Comparison of ENCODE assay signal across 23 cellular contexts in genomic region chr19:30156646-30157045, GRCh38.
A peak's percentile ranks its signal among the peaks of the same experiment; 100 is the strongest.
DNase-seq lines count a peak whose midpoint lies in the region; TF ChIP-seq lines count a peak whose summit lies in the region.
"Had no signal": no experiment of that assay in that cellular context is flagged by ENCODE, and none has a peak within 500 bp of the region (broad histone marks: within the 10 kb centered on the region; RNA-seq: fewer than 3 reads in every experiment).

No MANE protein-coding gene starts in this region.

- no peak overlapping the region for H2AK5ac ChIP-seq in neuronal stem cell (ENCODE audit: low read depth, low read length)

- no peak overlapping the region for H2AFZ ChIP-seq in Karpas-422 (ENCODE audit: low read length)
- no peak overlapping the region for H2AFZ ChIP-seq in neuronal stem cell (ENCODE audit: low read length)
- H2AFZ ChIP-seq in hepatocyte, result no peak overlapping the region

- no peak overlapping the region for H3K27ac Mint-ChIP-seq in chondrocyte (ENCODE audit: unreplicated experiment)
- H3K27ac Mint-ChIP-seq: CD14-positive monocyte; CD4-positive, alpha-beta memory T cell; CD8-positive, alpha-beta memory T cell had no signal

- no peak overlapping the region for H3K14ac ChIP-seq in neuronal stem cell (ENCODE audit: low read length)

- H2BK12ac ChIP-seq in neuronal stem cell (ENCODE audit: low read length), result no peak overlapping the region

- DNase-seq in Karpas-422 (no peak), chondrocyte (ENCODE audit: low spot score) (peak; percentile 66), neuronal stem cell (ENCODE audit: low spot score) (no peak), hepatocyte (ENCODE audit: low spot score) (no peak)
- DNase-seq in stimulated activated CD4-positive, alpha-beta T cell treated with anti-CD3 and anti-CD28 coated beads, Interleukin-2, amount 100 ng/mL, for 48 hours, result no peak
- DNase-seq: 8988T; ACHN; BE2C; C1 segment of cervical spinal cord; CD4-positive, alpha-beta memory T cell; CD4-positive, CD25-positive, alpha-beta regulatory T cell; CD8-positive, alpha-beta memory T cell; COR-L47; DMS 273 treated with DMSO at 0.1 percent for 48 hours; DMS153; DMS53; DMS79; DND-41; EL; GDM1 had no signal

- no peak overlapping the region for H2BK5ac ChIP-seq in neuronal stem cell (ENCODE audit: low read length)

- no peaks in the 10 kb centered on the region for H3K36me3 ChIP-seq in Karpas-422 (ENCODE audit: insufficient read depth, low read length)
- no peaks in the 10 kb centered on the region for H3K36me3 ChIP-seq in neuronal stem cell (replicated peaks in 1 of 2; ENCODE audit: control insufficient read depth in 2 of 2, insufficient read depth in 2 of 2, low read length in 2 of 2)
- no peaks in the 10 kb centered on the region for H3K36me3 ChIP-seq in hepatocyte (replicated peaks; ENCODE audit: insufficient read depth, low read depth)
- H3K36me3 ChIP-seq: BE2C, BLaER1 had no signal

- H3K79me2 ChIP-seq in Karpas-422 (ENCODE audit: low read length), result no peaks in the 10 kb centered on the region
- no peaks in the 10 kb centered on the region for H3K79me2 ChIP-seq in hepatocyte

- H4K20me1 ChIP-seq in Karpas-422 (ENCODE audit: insufficient read depth, low read depth, low read length) (no peaks in the 10 kb centered on the region), hepatocyte (ENCODE audit: insufficient read depth, poor library complexity, severe bottlenecking) (no peaks in the 10 kb centered on the region)
- H4K20me1 ChIP-seq: BLaER1 had no signal

- H3K18ac ChIP-seq in neuronal stem cell (ENCODE audit: low read length), result peak overlapping the region; percentile 35

- no peak overlapping the region for H4K8ac ChIP-seq in neuronal stem cell (ENCODE audit: low read depth, low read length)

- peaks cover 4% of the 10 kb centered on the region for H3K27me3 Mint-ChIP-seq in chondrocyte (ENCODE audit: low read depth)

- WGBS in neuronal stem cell (ENCODE audit: extremely low coverage in 2 of 2, insufficient read length in 2 of 2, insufficient replicate concordance in 1 of 2), 2 donors, result no CpG with 5 or more reads among the region's 8 CpGs
- 95% methylated on average over 8 of the region's 8 CpGs for WGBS in hepatocyte (ENCODE audit: low lambda C conversion rate, missing lambda C conversion rate)

- no peaks in the 10 kb centered on the region for H3K9me3 ChIP-seq in Karpas-422 (ENCODE audit: low read length)
- H3K9me3 ChIP-seq in neuronal stem cell (replicated peaks in 1 of 2; ENCODE audit: control insufficient read depth in 2 of 2, insufficient read depth in 1 of 2, low read depth in 1 of 2, low read length in 2 of 2), result no peaks in the 10 kb centered on the region
- no peaks in the 10 kb centered on the region for H3K9me3 ChIP-seq in hepatocyte (ENCODE audit: low read depth)
- H3K9me3 ChIP-seq: BE2C, BLaER1 had no signal

- H3K79me1 ChIP-seq in neuronal stem cell (ENCODE audit: low read depth, low read length), result no peaks in the 10 kb centered on the region

- H3K27ac ChIP-seq in Karpas-422 (ENCODE audit: low read length) (peak overlapping the region; percentile 97; the same call in 1 of the 2 replicates), neuronal stem cell (replicated peaks; ENCODE audit: low read length) (no peak overlapping the region), hepatocyte (no peak overlapping the region)
- H3K27ac ChIP-seq: BLaER1 had no signal

- H3K4me1 Mint-ChIP-seq in chondrocyte (ENCODE audit: low read depth), result no peaks in the 10 kb centered on the region
- H3K4me1 Mint-ChIP-seq: CD14-positive monocyte had no signal

- H3K27me3 ChIP-seq in Karpas-422 (ENCODE audit: low read length) (no peaks in the 10 kb centered on the region), neuronal stem cell (ENCODE audit: control insufficient read depth in 3 of 3, insufficient read depth in 3 of 3, low read depth in 1 of 3, low read length in 3 of 3) (peaks cover 0 to 22% (median 0%) of the 10 kb centered on the region in 3 experiments), hepatocyte (no peaks in the 10 kb centered on the region)
- H3K27me3 ChIP-seq: BE2C, BLaER1 had no signal

- no peak overlapping the region for H3K4me3 Mint-ChIP-seq in chondrocyte (ENCODE audit: unreplicated experiment)
- H3K4me3 Mint-ChIP-seq: CD14-positive monocyte; CD4-positive, alpha-beta memory T cell; CD4-positive, CD25-positive, alpha-beta regulatory T cell; CD8-positive, alpha-beta memory T cell had no signal

- H3K9ac ChIP-seq in Karpas-422 (ENCODE audit: low read length), result no peak overlapping the region
- H3K9ac ChIP-seq in neuronal stem cell (ENCODE audit: low read depth, low read length, poor library complexity), result no peak overlapping the region
- H3K9ac ChIP-seq: BLaER1 had no signal

- H3K36me3 Mint-ChIP-seq in chondrocyte (ENCODE audit: low read depth), result no peaks in the 10 kb centered on the region
- H3K36me3 Mint-ChIP-seq: CD14-positive monocyte; CD4-positive, alpha-beta memory T cell; CD4-positive, CD25-positive, alpha-beta regulatory T cell; CD8-positive, alpha-beta memory T cell had no signal

- H3K4me1 ChIP-seq in Karpas-422 (ENCODE audit: low read length), result peaks cover 99% of the 10 kb centered on the region
- no peaks in the 10 kb centered on the region for H3K4me1 ChIP-seq in neuronal stem cell (ENCODE audit: control insufficient read depth in 2 of 2, insufficient read depth in 1 of 2, low read depth in 1 of 2, low read length in 2 of 2)
- no peaks in the 10 kb centered on the region for H3K4me1 ChIP-seq in hepatocyte (ENCODE audit: insufficient read depth)

- no peak overlapping the region for H3K4ac ChIP-seq in neuronal stem cell (ENCODE audit: low read length)

- H3K9me3 Mint-ChIP-seq in chondrocyte (ENCODE audit: low read depth), result no peaks in the 10 kb centered on the region
- H3K9me3 Mint-ChIP-seq: CD8-positive, alpha-beta memory T cell had no signal

- H2BK120ac ChIP-seq in neuronal stem cell (ENCODE audit: low read depth, low read length), result no peak overlapping the region

- H3K9me2 ChIP-seq in Karpas-422 (replicated peaks; ENCODE audit: insufficient read depth, low read length), result no peaks in the 10 kb centered on the region
- no peaks in the 10 kb centered on the region for H3K9me2 ChIP-seq in hepatocyte (replicated peaks; ENCODE audit: insufficient read depth)

- H2BK15ac ChIP-seq in neuronal stem cell (ENCODE audit: low read length), result no peak overlapping the region

- no peak overlapping the region for H3K23ac ChIP-seq in neuronal stem cell (ENCODE audit: low read depth, low read length, poor library complexity)

- H3K4me2 ChIP-seq in Karpas-422 (ENCODE audit: low read depth, low read length, poor library complexity, severe bottlenecking), result no peak overlapping the region
- H3K4me2 ChIP-seq in neuronal stem cell (ENCODE audit: insufficient read depth, low read length, poor library complexity, severe bottlenecking), result no peak overlapping the region
- no peak overlapping the region for H3K4me2 ChIP-seq in hepatocyte
- H3K4me2 ChIP-seq: BLaER1 had no signal

- no peak overlapping the region for H4K91ac ChIP-seq in neuronal stem cell (ENCODE audit: low read depth, low read length, poor library complexity)

- no peak overlapping the region for H3K4me3 ChIP-seq in Karpas-422 (ENCODE audit: low read length)
- H3K4me3 ChIP-seq in neuronal stem cell (ENCODE audit: low read length in 2 of 2), result no peak overlapping the region
- no peak overlapping the region for H3K4me3 ChIP-seq in hepatocyte
- H3K4me3 ChIP-seq: BLaER1, GM12878 had no signal

- TF ChIP-seq CTCF in chondrocyte (IDR thresholded peaks at IDR 0.05) (no peak), hepatocyte (IDR thresholded peaks at IDR 0.05; ENCODE audit: poor library complexity) (no peak)
